1 cellular context compared by ENCODE assay signal in the genomic region with DNA sequence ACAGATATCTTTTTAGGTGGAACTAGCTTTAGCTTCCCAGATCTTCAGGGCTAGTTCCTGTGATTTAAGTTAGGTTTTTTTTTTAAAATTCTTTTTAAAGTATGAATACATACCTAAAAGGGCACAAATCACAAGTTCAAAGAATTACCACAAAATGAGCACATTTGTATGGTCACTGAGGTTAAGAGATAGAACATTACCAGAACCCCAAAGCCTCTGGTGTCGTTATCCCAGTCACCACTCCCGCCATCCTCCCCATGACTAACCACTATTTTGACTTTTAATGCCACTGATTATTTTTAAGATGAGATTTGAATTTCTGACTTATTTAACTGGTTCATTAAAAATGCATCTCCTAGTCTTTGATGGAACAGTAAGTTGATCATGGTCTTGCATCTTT.
TF ChIP-seq lines count a peak whose summit lies in the region.

No MANE protein-coding gene starts in this region.

TF ChIP-seq in HepG2, 621 proteins besides CTCF, POLR2A, EP300 and RAD21:
- TF ChIP-seq HOMEZ (CRISPR knock-in tag; IDR thresholded peaks at IDR 0.05; ENCODE audit: low read depth) (no peak), ZNF180 (CRISPR knock-in tag; IDR thresholded peaks at IDR 0.05; ENCODE audit: borderline replicate concordance, low read depth) (no peak), MAF1 (CRISPR knock-in tag; IDR thresholded peaks at IDR 0.05; ENCODE audit: borderline replicate concordance) (no peak), RFX1 (IDR thresholded peaks at IDR 0.05) (no peak), DDIT3 (CRISPR knock-in tag; IDR thresholded peaks at IDR 0.05) (no peak), ZNF577 (CRISPR knock-in tag; IDR thresholded peaks at IDR 0.05; ENCODE audit: borderline replicate concordance, low read depth) (no peak), PHB2 (IDR thresholded peaks at IDR 0.05; ENCODE audit: partially characterized antibody) (no peak), ZNF407 (CRISPR knock-in tag; IDR thresholded peaks at IDR 0.05; ENCODE audit: not compliant biosample characterization) (no peak), NBN (conservative IDR thresholded peaks at IDR 0.05) (no peak), PAX8 (CRISPR knock-in tag; IDR thresholded peaks at IDR 0.05; ENCODE audit: borderline replicate concordance) (no peak), ZSCAN5A (CRISPR knock-in tag; IDR thresholded peaks at IDR 0.05; ENCODE audit: borderline replicate concordance) (no peak), HDAC2 (CRISPR knock-in tag; IDR thresholded peaks at IDR 0.05) (no peak), ZNF83 (CRISPR knock-in tag; IDR thresholded peaks at IDR 0.05; ENCODE audit: borderline replicate concordance) (no peak), PRDM15 (CRISPR knock-in tag; IDR thresholded peaks at IDR 0.05) (no peak)
- TF ChIP-seq, protein P1, sequence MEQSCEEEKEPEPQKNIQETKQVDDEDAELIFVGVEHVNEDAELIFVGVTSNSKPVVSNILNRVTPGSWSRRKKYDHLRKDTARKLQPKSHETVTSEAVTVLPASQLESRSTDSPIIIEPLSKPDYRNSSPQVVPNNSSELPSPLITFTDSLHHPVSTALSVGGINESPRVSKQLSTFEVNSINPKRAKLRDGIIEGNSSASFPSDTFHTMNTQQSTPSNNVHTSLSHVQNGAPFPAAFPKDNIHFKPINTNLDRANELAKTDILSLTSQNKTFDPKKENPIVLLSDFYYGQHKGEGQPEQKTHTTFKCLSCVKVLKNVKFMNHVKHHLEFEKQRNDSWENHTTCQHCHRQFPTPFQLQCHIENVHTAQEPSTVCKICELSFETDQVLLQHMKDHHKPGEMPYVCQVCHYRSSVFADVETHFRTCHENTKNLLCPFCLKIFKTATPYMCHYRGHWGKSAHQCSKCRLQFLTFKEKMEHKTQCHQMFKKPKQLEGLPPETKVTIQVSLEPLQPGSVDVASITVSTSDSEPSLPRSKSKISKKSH (CRISPR knock-in tag; IDR thresholded peaks at IDR 0.05; ENCODE audit: borderline replicate concordance), result no peak
